21 cellular contexts compared by ENCODE assay signal in the genomic region with DNA sequence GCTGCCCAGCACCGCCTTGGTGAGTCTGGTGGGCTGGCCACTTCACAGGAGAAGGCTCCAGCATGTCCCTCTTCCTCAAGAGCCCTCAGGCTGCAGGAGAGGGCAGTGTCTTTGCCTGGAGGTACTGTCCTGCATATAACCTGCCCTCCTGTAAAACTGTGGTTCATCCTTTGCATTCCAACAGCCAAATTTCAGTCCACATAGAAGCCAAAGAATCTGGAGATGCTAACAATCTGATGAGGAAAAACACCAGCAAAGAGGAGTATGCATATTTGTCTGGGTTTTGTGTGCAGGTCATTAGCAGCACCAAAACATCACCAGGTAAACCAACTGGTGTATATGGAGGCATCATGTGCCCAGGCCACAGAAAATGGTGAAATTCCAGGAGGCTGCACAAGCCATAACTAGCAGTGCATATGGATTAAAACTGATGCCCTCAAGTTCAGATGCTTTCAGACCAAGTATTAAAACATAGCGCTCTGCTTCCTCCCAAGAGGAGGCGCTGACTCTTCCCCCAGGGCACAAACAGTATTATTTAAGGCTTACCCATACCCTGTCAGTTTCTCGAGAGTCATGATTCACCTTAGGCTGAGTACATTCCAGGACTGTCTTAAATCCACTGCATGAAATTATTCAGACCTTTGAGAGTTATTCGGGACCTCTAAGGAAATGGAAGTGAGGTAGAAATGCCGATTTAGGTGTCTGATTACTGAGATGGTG.
DNase-seq lines count a peak whose midpoint lies in the region; TF ChIP-seq lines count a peak whose summit lies in the region.
"Had no signal": no experiment of that assay in that cellular context is flagged by ENCODE, and none has a peak within 500 bp of the region (broad histone marks: within the 10 kb centered on the region; RNA-seq: fewer than 3 reads in every experiment).

No MANE protein-coding gene starts in this region.

- H3K36me3 ChIP-seq in breast epithelium, result no peaks in the 10 kb centered on the region

- intact Hi-C loops in MCF 10A (cut with micrococcal nuclease) (no loop called here), breast epithelium (cut with DNase I; ENCODE audit: low total_unique reads) (no loop called here)

- H3K4me1 ChIP-seq in breast epithelium, result no peaks in the 10 kb centered on the region
- H3K4me1 ChIP-seq: Caco-2 had no signal

- POLR2A ChIA-PET in MCF 10A (lab: Yijun Ruan, JAX), result interaction anchor here (0.8 to 1.2 kb wide), 3 partner anchors 10 to 151 kb away, joined by 3 read pairs; a partner anchor contains a TSS

- in situ Hi-C loops in ACHN (cut with HindIII; ENCODE audit: low pct_ligation_motif_present, low pct_unique_long_range_greater_than_20kb, low sequenced_read_pairs), result no loop called here

- no peaks in the 10 kb centered on the region for H3K27me3 Mint-ChIP-seq in MCF 10A (ENCODE audit: insufficient read depth, unreplicated experiment)

- TF ChIP-seq CTCF in MCF 10A (IDR thresholded peaks at IDR 0.05; ENCODE audit: unreplicated experiment) (no peak), breast epithelium (IDR thresholded peaks at IDR 0.05) (no peak), epithelial cell of esophagus (IDR thresholded peaks at IDR 0.05; ENCODE audit: insufficient read depth, low read depth, low read length, missing control alignments) (no peak)

- no peak overlapping the region for H3K4me3 ChIP-seq in breast epithelium
- H3K4me3 ChIP-seq in epithelial cell of esophagus (ENCODE audit: low read length), result no peak overlapping the region
- H3K4me3 ChIP-seq: GM23338 had no signal

- no peaks in the 10 kb centered on the region for H3K27me3 ChIP-seq in breast epithelium

- no peaks in the 10 kb centered on the region for H3K9me3 Mint-ChIP-seq in MCF 10A (ENCODE audit: unreplicated experiment)
- H3K9me3 Mint-ChIP-seq: GM23338 had no signal

- no peak overlapping the region for H3K27ac Mint-ChIP-seq in MCF 10A (ENCODE audit: low read depth, unreplicated experiment)
- H3K27ac Mint-ChIP-seq: GM23338 had no signal

- TF ChIP-seq POLR2A in breast epithelium (IDR thresholded peaks at IDR 0.05), result no peak

- H3K4me1 Mint-ChIP-seq in MCF 10A (ENCODE audit: insufficient read depth, unreplicated experiment), result peaks cover 4% of the 10 kb centered on the region

- no peak overlapping the region for H3K4me3 Mint-ChIP-seq in MCF 10A (ENCODE audit: unreplicated experiment)
- H3K4me3 Mint-ChIP-seq: GM23338 had no signal

- H3K9me3 ChIP-seq in breast epithelium, result no peaks in the 10 kb centered on the region
- H3K9me3 ChIP-seq: Caco-2 had no signal

- no peaks in the 10 kb centered on the region for H3K36me3 Mint-ChIP-seq in MCF 10A (ENCODE audit: insufficient read depth, unreplicated experiment)

- BruUV-seq in MCF 10A (replicated peaks; lab: Mats Ljungman, UMichigan), result no TSS peak

- no peak overlapping the region for H3K27ac ChIP-seq in breast epithelium
- H3K27ac ChIP-seq: 22Rv1 had no signal

- CTCF ChIA-PET in MCF 10A (lab: Yijun Ruan, JAX), result interaction anchor here (0.8 to 6.3 kb wide), 4 partner anchors 11 to 87 kb away, joined by 3 to 39 read pairs (median 7); no protein-coding TSS in a partner anchor

- DNase-seq in MCF 10A (ENCODE audit: unreplicated experiment) (peak; percentile 77), breast epithelium (ENCODE audit: low spot score in 2 of 2) (no peak), RPMI7951 (ENCODE audit: low read depth) (peak; percentile 74), epithelial cell of esophagus (ENCODE audit: low read depth) (peak; percentile 92), nucleus accumbens (lab: John Stamatoyannopoulos, UW) (no peak), NCI-H2171 (lab: John Stamatoyannopoulos, UW) (no peak), ACHN (no peak)
- DNase-seq in stimulated activated CD4-positive, alpha-beta T cell treated with anti-CD3 and anti-CD28 coated beads, Interleukin-12 subunit alpha, Interleukin-12 subunit beta, amount 100 ng/mL, for 4 hours, result no peak
- DNase-seq: C1 segment of cervical spinal cord, Caco-2, DMS53, GDM1, Karpas-422, MV-4-11, NCI-H1436, NCI-H2081, NCI-H2227 treated with DMSO at 0.1 percent for 48 hours, NCI-H526, SHP77 had no signal

Comparison
In these comparisons a context has a peak if more than half of its experiments do, and no peak if none do; other contexts are left out.
1. DNase-seq: peak in MCF 10A (single experiment), RPMI7951 (single experiment) and epithelial cell of esophagus (single experiment); none in breast epithelium (0 of 2), nucleus accumbens (0 of 56), stimulated activated CD4-positive, alpha-beta T cell treated with anti-CD3 and anti-CD28 coated beads, Interleukin-12 subunit alpha, Interleukin-12 subunit beta, amount 100 ng/mL, for 4 hours (single experiment), NCI-H2171 (single experiment) and ACHN (single experiment).